Comparison of ENCODE assay signal across 15 cellular contexts in genomic region chr3:173743512-173743911, GRCh38.
"Had no signal": no experiment of that assay in that cellular context is flagged by ENCODE, and none has a peak within 500 bp of the region (broad histone marks: within the 10 kb centered on the region; RNA-seq: fewer than 3 reads in every experiment).

No MANE protein-coding gene starts in this region.

- H3K4me1 Mint-ChIP-seq: natural killer cell; stimulated activated naive CD8-positive, alpha-beta T cell treated with anti-CD3 and anti-CD28 coated beads, Interleukin-15, amount 100 ng/mL, for 72 hours had no signal

- H3K27me3 Mint-ChIP-seq: stimulated activated naive CD8-positive, alpha-beta T cell treated with anti-CD3 and anti-CD28 coated beads, Interleukin-15, amount 100 ng/mL, for 72 hours had no signal

- H3K27me3 ChIP-seq: dorsolateral prefrontal cortex, esophagus muscularis mucosa, heart left ventricle, right lobe of liver had no signal

- H3K27ac ChIP-seq: dorsolateral prefrontal cortex, esophagus muscularis mucosa, heart left ventricle, psoas muscle, right lobe of liver had no signal

- H3K27ac Mint-ChIP-seq: activated naive CD4-positive, alpha-beta T cell treated with anti-CD3 and anti-CD28 coated beads, Interleukin-2, amount 50 U/mL, for 72 hours; natural killer cell; stimulated activated naive CD8-positive, alpha-beta T cell treated with anti-CD3 and anti-CD28 coated beads, Interleukin-15, amount 100 ng/mL, for 72 hours had no signal

- DNase-seq: activated effector memory CD4-positive, alpha-beta T cell treated with Interleukin-2 at 50 U/mL for 16 hours; activated T-cell treated with anti-CD3 and anti-CD28 coated beads, Interleukin-2, amount 50 U/mL, for 1 hour; amygdala; dorsolateral prefrontal cortex; foreskin melanocyte; heart left ventricle; mucosa of descending colon; natural killer cell; psoas muscle; right lobe of liver; stimulated activated CD4-positive, alpha-beta T cell treated with anti-CD3 and anti-CD28 coated beads, Interleukin-12 subunit alpha, Interleukin-12 subunit beta, amount 100 ng/mL, for 4 hours; stimulated activated naive CD8-positive, alpha-beta T cell treated with anti-CD3 and anti-CD28 coated beads, Interleukin-15, amount 100 ng/mL, for 72 hours had no signal

- H3K4me1 ChIP-seq: esophagus muscularis mucosa, psoas muscle, right lobe of liver had no signal

- ATAC-seq: activated CD4-positive, CD25-positive, alpha-beta regulatory T cell treated with anti-CD3 and anti-CD28 coated beads, Interleukin-2, amount 50 U/mL, for 24 hours; activated naive CD4-positive, alpha-beta T cell treated with anti-CD3 and anti-CD28 coated beads, Interleukin-2, amount 50 U/mL, for 72 hours; heart left ventricle; mucosa of descending colon; natural killer cell; psoas muscle; right lobe of liver; stimulated activated naive CD8-positive, alpha-beta T cell treated with anti-CD3 and anti-CD28 coated beads, Interleukin-15, amount 100 ng/mL, for 72 hours had no signal

- H3K36me3 ChIP-seq: esophagus muscularis mucosa, heart left ventricle, right lobe of liver had no signal

- H3K4me3 Mint-ChIP-seq: natural killer cell; stimulated activated naive CD8-positive, alpha-beta T cell treated with anti-CD3 and anti-CD28 coated beads, Interleukin-15, amount 100 ng/mL, for 72 hours had no signal

- H3K9me3 ChIP-seq: esophagus muscularis mucosa, heart left ventricle, mucosa of descending colon, psoas muscle, right lobe of liver had no signal

- H3K36me3 Mint-ChIP-seq: activated naive CD4-positive, alpha-beta T cell treated with anti-CD3 and anti-CD28 coated beads, Interleukin-2, amount 50 U/mL, for 72 hours; natural killer cell had no signal

- H3K4me3 ChIP-seq: mucosa of descending colon, psoas muscle, right lobe of liver had no signal
